In genomic region chr14:49934638-49935037, GRCh38 we compare ENCODE assay signal across 26 cellular contexts. TPM values are rescaled to one million over a fixed set of nuclear protein-coding genes. Genes with fewer than 3 reads are reported as not detected.
A peak's percentile ranks its signal among the peaks of the same experiment; 100 is the strongest.
DNase-seq lines count a peak whose midpoint lies in the region; ATAC-seq, FAIRE-seq and TF ChIP-seq lines count a peak whose summit lies in the region.
"Had no signal": no experiment of that assay in that cellular context is flagged by ENCODE, and none has a peak within 500 bp of the region (broad histone marks: within the 10 kb centered on the region; RNA-seq: fewer than 3 reads in every experiment).

No MANE protein-coding gene starts in this region.

- H3K79me2 ChIP-seq in H1 (ENCODE audit: control insufficient read depth in 1 of 2, insufficient read depth in 2 of 2, low read length in 2 of 2) (no peaks in the 10 kb centered on the region), HepG2 (ENCODE audit: insufficient read depth, low read length) (no peaks in the 10 kb centered on the region)

- peak; percentile 53 for DNase-seq in A673 (ENCODE audit: low spot score)
- no peak for DNase-seq in H1 (ENCODE audit: low read depth in 1 of 2, low spot score in 2 of 2)
- DNase-seq in HepG2 (ENCODE audit: low spot score), result no peak
- DNase-seq in cerebellar nuclear complex (lab: John Stamatoyannopoulos, UW), result no peak
- no peak for DNase-seq in LoVo (ENCODE audit: low spot score)
- no peak for DNase-seq in effector CD4-positive, alpha-beta T cell
- DNase-seq: activated naive CD4-positive, alpha-beta T cell treated with anti-CD3 and anti-CD28 coated beads, Interleukin-2, amount 50 U/mL, for 16 hours; cortex of kidney; heart left ventricle; MV-4-11; naive thymus-derived CD4-positive, alpha-beta T cell; NCI-H1930; NCI-H2227 treated with DMSO at 0.1 percent for 48 hours; NCI-H748 treated with DMSO at 0.1 percent for 48 hours; right cardiac atrium; Right ventricle myocardium superior; stimulated activated CD4-positive, alpha-beta T cell treated with anti-CD3 and anti-CD28 coated beads, Interleukin-4, amount 100 ng/mL, for 1 hour; SW 1271; T1000; uterus had no signal

- no peaks in the 10 kb centered on the region for H3K79me1 ChIP-seq in H1 (ENCODE audit: low read depth, low read length)

- H2AFZ ChIP-seq in H1 (ENCODE audit: low read length) (no peak overlapping the region), HepG2 (ENCODE audit: low read length) (no peak overlapping the region)

- no peak overlapping the region for H3K56ac ChIP-seq in H1 (replicated peaks; ENCODE audit: insufficient read length, low read depth, low read length)

- H3K4ac ChIP-seq in H1 (replicated peaks; ENCODE audit: insufficient read length, low read depth, low read length), result no peak overlapping the region

- H3K4me2 ChIP-seq in H1 (ENCODE audit: insufficient read depth in 1 of 2, low read depth in 2 of 2, low read length in 2 of 2), result no peak overlapping the region
- H3K4me2 ChIP-seq in HepG2 (ENCODE audit: low read depth, low read length), result no peak overlapping the region
- H3K4me2 ChIP-seq: KMS-11 had no signal

- TF ChIP-seq RAD21 in H1 (IDR thresholded peaks at IDR 0.05 in 1 of 2, conservative IDR thresholded peaks at IDR 0.05 in 1 of 2; ENCODE audit: low read depth in 2 of 2, low read length in 2 of 2), result no peak
- TF ChIP-seq RAD21 in HepG2 (CRISPR knock-in tag; IDR thresholded peaks at IDR 0.05), result no peak

- no peak for TF ChIP-seq EP300 in H1 (IDR thresholded peaks at IDR 0.05; ENCODE audit: borderline replicate concordance in 1 of 2, low read depth in 2 of 2, low read length in 2 of 2)
- TF ChIP-seq EP300 in HepG2 (IDR thresholded peaks at IDR 0.05; ENCODE audit: low read depth in 2 of 2, low read length in 2 of 2), result no peak
- TF ChIP-seq EP300 in HepG2 (CRISPR knock-in tag; IDR thresholded peaks at IDR 0.05; ENCODE audit: borderline replicate concordance), result no peak

- CTCF ChIA-PET in A673 (lab: Charles Lee) (no interaction called here), HEK293 (lab: Yijun Ruan, JAX) (interaction anchor here (0.7 kb wide), 1 partner anchor 348 kb away, joined by 3 read pairs; no protein-coding TSS in a partner anchor), H1 (lab: Charles Lee; ENCODE audit: partially characterized antibody) (interaction anchor here (1.0 kb wide), 1 partner anchor 112 kb away, joined by 4 read pairs; no protein-coding TSS in a partner anchor), HepG2 (lab: Yijun Ruan, JAX; ENCODE audit: low intra/inter-chr PET ratio, low total read pairs) (no interaction called here)

- TF ChIP-seq POLR2A in H1 (IDR thresholded peaks at IDR 0.05; ENCODE audit: control extremely low read depth in 1 of 2, low read depth in 2 of 2, low read length in 2 of 2) (no peak), HepG2 (IDR thresholded peaks at IDR 0.05; ENCODE audit: insufficient read depth in 1 of 2, low read depth in 2 of 2, low read length in 2 of 2) (no peak)

- no peak overlapping the region for H2BK20ac ChIP-seq in H1 (ENCODE audit: low read length)

- ATAC-seq in HepG2, result no peak
- ATAC-seq: heart left ventricle; naive thymus-derived CD4-positive, alpha-beta T cell; right cardiac atrium; stimulated activated memory B cell treated with anti-CD40 and anti-IgM and Interleukin-4, amounts not matched to agents 10 μg/mL and 1 μg/mL and 100 μg/mL, for 72 hours had no signal

- no peaks in the 10 kb centered on the region for H3K9me3 ChIP-seq in A673 (ENCODE audit: low read depth, low read length, poor library complexity, severe bottlenecking)
- no peaks in the 10 kb centered on the region for H3K9me3 ChIP-seq in HEK293 (ENCODE audit: control insufficient read depth, insufficient read depth, low read depth, low read length)
- H3K9me3 ChIP-seq in H1 (ENCODE audit: insufficient read depth in 2 of 2, low read depth in 1 of 2, low read length in 1 of 2), result 0 out of 4 replicates have a peak, but pooled peaks cover 0 to 7% of the 10 kb centered on the region in 2 experiments
- peaks cover 8% of the 10 kb centered on the region; the same call in 1 of the 2 replicates for H3K9me3 ChIP-seq in HepG2 (ENCODE audit: low read length)
- H3K9me3 ChIP-seq: heart left ventricle, suprapubic skin, uterus had no signal

- no peak overlapping the region for H2AK5ac ChIP-seq in H1 (ENCODE audit: low read depth, low read length)

- no peak overlapping the region for H3K9ac ChIP-seq in H1 (replicated peaks in 1 of 4; ENCODE audit: extremely low read depth in 1 of 4, low read depth in 3 of 4, low read length in 3 of 4)
- H3K9ac ChIP-seq in HepG2 (ENCODE audit: insufficient read depth, low read depth, low read length), result no peak overlapping the region
- H3K9ac ChIP-seq: KMS-11 had no signal

- H4K5ac ChIP-seq in H1 (ENCODE audit: insufficient read length, low read depth, low read length), result no peak overlapping the region

- H3K27me3 ChIP-seq in A673 (replicated peaks; ENCODE audit: insufficient read depth, low read depth, low read length, poor library complexity), result no peaks in the 10 kb centered on the region
- no peaks in the 10 kb centered on the region for H3K27me3 ChIP-seq in H1 (replicated peaks in 1 of 4; ENCODE audit: control insufficient read depth in 3 of 4, extremely low read depth in 1 of 4, insufficient read depth in 3 of 4, low read length in 3 of 4)
- no peaks in the 10 kb centered on the region; a peak in 1 of 5 replicates for H3K27me3 ChIP-seq in HepG2 (ENCODE audit: control insufficient read depth in 1 of 2, insufficient read depth in 2 of 2, low read length in 2 of 2)
- H3K27me3 ChIP-seq: heart left ventricle, suprapubic skin, uterus had no signal

- no peak overlapping the region for H2BK15ac ChIP-seq in H1 (ENCODE audit: low read length)

- no peak overlapping the region for H3K14ac ChIP-seq in H1 (ENCODE audit: insufficient read length)

- intact Hi-C loops in A673 (cut with micrococcal nuclease; ENCODE audit: unreplicated experiment) (no loop called here), HepG2 (cut with micrococcal nuclease; ENCODE audit: unreplicated experiment) (no loop called here)

- FAIRE-seq in H1 (lab: Jason Lieb, UNC) (no peak), HepG2 (lab: Jason Lieb, UNC) (no peak)
- FAIRE-seq: endometrium had no signal

- BruUV-seq in A673 (replicated peaks; lab: Mats Ljungman, UMichigan) (no TSS peak), HepG2 (replicated peaks; lab: Mats Ljungman, UMichigan) (no TSS peak)

- H3K23me2 ChIP-seq in H1 (ENCODE audit: low read depth, low read length), result no peaks in the 10 kb centered on the region

- no peak overlapping the region for H3K4me3 ChIP-seq in A673 (ENCODE audit: low read depth, low read length, poor library complexity, severe bottlenecking)
- H3K4me3 ChIP-seq in HEK293 (ENCODE audit: low read depth, low read length), result no peak overlapping the region
- no peak overlapping the region for H3K4me3 ChIP-seq in H1 (ENCODE audit: extremely low read depth in 1 of 4, insufficient read depth in 2 of 4, low read depth in 3 of 4, low read length in 4 of 4)
- no peak overlapping the region for H3K4me3 ChIP-seq in HepG2 (replicated peaks in 1 of 3; ENCODE audit: insufficient read depth in 1 of 3, low read depth in 2 of 3, low read length in 3 of 3)
- H3K4me3 ChIP-seq: heart left ventricle, suprapubic skin, uterus had no signal

- no peak overlapping the region for H3K23ac ChIP-seq in H1 (ENCODE audit: insufficient read length)

- TF ChIP-seq CTCF in A673 (conservative IDR thresholded peaks at IDR 0.05; ENCODE audit: low read depth, low read length) (no peak), HEK293 (tag by site-specific recombination; IDR thresholded peaks at IDR 0.05) (no peak), H1 (IDR thresholded peaks at IDR 0.05; ENCODE audit: control extremely low read depth in 1 of 3, insufficient read depth in 1 of 3, low read depth in 1 of 3, low read length in 3 of 3) (no peak), HepG2 (CRISPR knock-in tag; IDR thresholded peaks at IDR 0.05) (no peak)

- POLR2A ChIA-PET in A673 (lab: Charles Lee; ENCODE audit: low non-redundant PET) (no interaction called here), HEK293 (lab: Yijun Ruan, JAX) (no interaction called here), H1 (lab: Charles Lee; ENCODE audit: partially characterized antibody) (no interaction called here), HepG2 (lab: Yijun Ruan, JAX) (no interaction called here)

- H3K36me3 ChIP-seq in A673 (ENCODE audit: insufficient read depth, low read length, poor library complexity, severe bottlenecking), result no peaks in the 10 kb centered on the region
- no peaks in the 10 kb centered on the region for H3K36me3 ChIP-seq in HEK293 (ENCODE audit: control insufficient read depth in 2 of 2, insufficient read depth in 1 of 2, low read length in 2 of 2)
- no peaks in the 10 kb centered on the region for H3K36me3 ChIP-seq in H1 (ENCODE audit: control insufficient read depth in 2 of 4, insufficient read depth in 4 of 4, low read length in 3 of 4)
- no peaks in the 10 kb centered on the region for H3K36me3 ChIP-seq in HepG2 (replicated peaks in 1 of 2; ENCODE audit: control insufficient read depth in 1 of 2, insufficient read depth in 2 of 2, low read length in 2 of 2)
- H3K36me3 ChIP-seq: heart left ventricle, suprapubic skin, uterus had no signal

- peaks cover 7% of the 10 kb centered on the region for H3K4me1 ChIP-seq in A673 (ENCODE audit: insufficient read depth, low read length, poor library complexity, severe bottlenecking)
- no peaks in the 10 kb centered on the region for H3K4me1 ChIP-seq in HEK293 (ENCODE audit: control insufficient read depth, insufficient read depth, low read length)
- no peaks in the 10 kb centered on the region for H3K4me1 ChIP-seq in H1 (replicated peaks in 1 of 4; ENCODE audit: control insufficient read depth in 3 of 4, insufficient read depth in 4 of 4, low read length in 3 of 4)
- H3K4me1 ChIP-seq in HepG2 (ENCODE audit: insufficient read depth, low read length), result peaks cover 41% of the 10 kb centered on the region
- H3K4me1 ChIP-seq: suprapubic skin, uterus had no signal

- no peak overlapping the region for H2BK120ac ChIP-seq in H1 (replicated peaks; ENCODE audit: low read depth, low read length)

- H2BK12ac ChIP-seq in H1 (ENCODE audit: low read depth, low read length), result no peak overlapping the region

- no peak overlapping the region for H4K91ac ChIP-seq in H1 (replicated peaks; ENCODE audit: insufficient read length, low read length)

- no peak overlapping the region for H2BK5ac ChIP-seq in H1 (ENCODE audit: low read depth, low read length)

- no peak overlapping the region for H4K8ac ChIP-seq in H1 (ENCODE audit: extremely low read depth, insufficient read depth, low read length)

- no peak overlapping the region for H3K18ac ChIP-seq in H1 (ENCODE audit: extremely low read depth, low read length)

- no peak overlapping the region for H3K27ac ChIP-seq in A673 (ENCODE audit: low read depth, low read length, poor library complexity, severe bottlenecking)
- no peak overlapping the region for H3K27ac ChIP-seq in HEK293 (ENCODE audit: extremely low read depth, low read depth, low read length)
- H3K27ac ChIP-seq in H1 (ENCODE audit: low read depth, low read length), result no peak overlapping the region
- no peak overlapping the region for H3K27ac ChIP-seq in HepG2 (ENCODE audit: extremely low read length, insufficient read depth, low read length)
- H3K27ac ChIP-seq: C4-2B, KMS-11, suprapubic skin, uterus had no signal

- in situ Hi-C loops in HepG2 (cut with HindIII; ENCODE audit: extremely low pct_ligation_motif_present, low pct_unique_long_range_greater_than_20kb), result no loop called here

- H4K20me1 ChIP-seq in H1 (replicated peaks in 1 of 2; ENCODE audit: control insufficient read depth in 1 of 2, insufficient read depth in 2 of 2, low read length in 2 of 2) (no peaks in the 10 kb centered on the region), HepG2 (ENCODE audit: insufficient read depth, low read length) (no peaks in the 10 kb centered on the region)

RNA-seq across cellular contexts. Expression of gene ARF6, which starts 41.8 kb away (rescaled TPM):
- total RNA-seq in A673 (2021), result 59.2 and 67.6 TPM in 2 replicates
- total RNA-seq in H1 (2021; fragmentation: NEBNext Ultra II Directional; extraction: Animal tissue kit (Norgen Biotek cat#: 25700)), result 56.7 and 56.9 TPM in 2 replicates
- 17.2 and 20.8 TPM in 2 replicates for polyA plus RNA-seq in H1 (2011; rRNA removed)
- polyA plus RNA-seq in H1 (2011; cell fraction: cytosol; rRNA removed), result 21.3 TPM
- 18.2 TPM for polyA plus RNA-seq in H1 (2011; cell fraction: nucleus; rRNA removed)
- 24.0 to 30.3 TPM (median 25.4 TPM) in 4 replicates for polyA plus RNA-seq in H1 (2012, experiment 1 of 2)
- polyA plus RNA-seq in H1 (2012, experiment 2 of 2), result 13.2 TPM
- polyA plus RNA-seq in H1 (2013, experiment 1 of 2), result 31.5 TPM
- polyA plus RNA-seq in H1 (2013, experiment 2 of 2), result 32.3 TPM
- polyA minus RNA-seq in H1 (2011; rRNA and poly(A)+ RNA removed), result 17.7 and 21.3 TPM in 2 replicates
- polyA minus RNA-seq in H1 (2011; cell fraction: cytosol; rRNA and poly(A)+ RNA removed), result 14.9 TPM
- 22.1 TPM for polyA minus RNA-seq in H1 (2011; cell fraction: nucleus; rRNA and poly(A)+ RNA removed)
- total RNA-seq in HepG2 (2016; rRNA removed; fragmentation: Illumina TruSeq; extraction: Trizol), result 31.9 and 36.1 TPM in 2 replicates
- 9.3 and 12.2 TPM in 2 replicates for total RNA-seq in HepG2 (2016; cell fraction: cytosol; rRNA removed; fragmentation: Illumina TruSeq; extraction: Trizol; ENCODE audit: low read depth)
- total RNA-seq in HepG2 (2016; cell fraction: insoluble cytoplasmic fraction; rRNA removed; fragmentation: Illumina TruSeq; extraction: Trizol), result 35.0 TPM in 2 replicates
- total RNA-seq in HepG2 (2016; cell fraction: membrane; rRNA removed; fragmentation: Illumina TruSeq; extraction: Trizol), result 33.5 and 36.6 TPM in 2 replicates
- total RNA-seq in HepG2 (2016; cell fraction: nucleus; rRNA removed; fragmentation: Illumina TruSeq; extraction: Trizol), result 18.8 and 19.2 TPM in 2 replicates
- polyA plus RNA-seq in HepG2 (2011; rRNA removed), result 12.7 and 13.6 TPM in 2 replicates
- 10.4 and 11.2 TPM in 2 replicates for polyA plus RNA-seq in HepG2 (2011; cell fraction: cytosol; rRNA removed)
- polyA plus RNA-seq in HepG2 (2011; cell fraction: nucleus; rRNA removed), result 8.5 TPM in 2 replicates
- 22.3 and 22.4 TPM in 2 replicates for polyA plus RNA-seq in HepG2 (2012)
- polyA plus RNA-seq in HepG2 (2016; cell fraction: cytosol; fragmentation: Illumina TruSeq; extraction: Trizol; ENCODE audit: low read depth), result 7.1 and 10.0 TPM in 2 replicates
- polyA plus RNA-seq in HepG2 (2016; cell fraction: insoluble cytoplasmic fraction; fragmentation: Illumina TruSeq; extraction: Trizol; ENCODE audit: low read depth), result 45.6 and 46.6 TPM in 2 replicates
- polyA plus RNA-seq in HepG2 (2016; cell fraction: membrane; fragmentation: Illumina TruSeq; extraction: Trizol; ENCODE audit: low read depth), result 20.3 and 27.1 TPM in 2 replicates
- polyA plus RNA-seq in HepG2 (2016; cell fraction: nucleus; fragmentation: Illumina TruSeq; extraction: Trizol; ENCODE audit: insufficient read depth, low read depth), result 31.2 and 33.5 TPM in 2 replicates
- 13.8 and 26.7 TPM in 2 replicates for polyA minus RNA-seq in HepG2 (2011; rRNA and poly(A)+ RNA removed; ENCODE audit: low replicate concordance)
- polyA minus RNA-seq in HepG2 (2011; cell fraction: cytosol; rRNA and poly(A)+ RNA removed), result 9.2 and 10.8 TPM in 2 replicates
- polyA minus RNA-seq in HepG2 (2011; cell fraction: nucleus; rRNA and poly(A)+ RNA removed), result 10.3 and 10.9 TPM in 2 replicates

Comparison
In these comparisons a context has a peak if more than half of its experiments do, and no peak if none do; other contexts are left out.
1. CTCF ChIA-PET loops: an anchor here in HEK293 (0.7 kb wide) and H1 (1.0 kb wide); none called in A673 and HepG2.